15 cellular contexts compared by ENCODE assay signal in the genomic region with DNA sequence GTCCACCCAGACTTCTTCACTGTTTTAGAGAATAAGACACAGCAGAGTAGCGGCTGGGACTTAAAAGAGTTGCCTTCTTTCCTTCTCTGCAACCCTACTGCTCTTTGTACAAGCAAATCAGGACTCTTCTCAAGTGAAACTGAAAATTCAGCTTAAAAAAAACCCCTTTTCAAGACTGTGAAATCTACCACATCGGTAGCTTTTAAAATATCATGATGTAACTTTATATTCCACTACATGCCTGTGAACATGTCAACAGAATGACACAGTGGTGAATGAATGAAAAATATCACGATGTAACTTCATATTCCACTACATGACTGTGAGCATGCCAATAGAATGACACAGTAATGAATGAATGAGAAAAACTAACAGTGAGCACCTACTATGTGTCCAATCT. TPM values are rescaled to one million over a fixed set of nuclear protein-coding genes. Genes with fewer than 3 reads are reported as not detected.
DNase-seq lines count a peak whose midpoint lies in the region; ATAC-seq, FAIRE-seq and TF ChIP-seq lines count a peak whose summit lies in the region.
"Had no signal": no experiment of that assay in that cellular context is flagged by ENCODE, and none has a peak within 500 bp of the region (broad histone marks: within the 10 kb centered on the region; RNA-seq: fewer than 3 reads in every experiment).

No MANE protein-coding gene starts in this region.

- CTCF ChIA-PET in HEK293 (lab: Yijun Ruan, JAX) = interaction anchor here (0.8 kb wide), 1 partner anchor 13 kb away, joined by 3 read pairs; no protein-coding TSS in a partner anchor

- H3K4me3 ChIP-seq in HEK293 (ENCODE audit: low read depth, low read length) = no peak overlapping the region
- H3K4me3 ChIP-seq in astrocyte (ENCODE audit: insufficient read depth, low read depth, low read length) = no peak overlapping the region
- H3K4me3 ChIP-seq in rectal smooth muscle tissue (ENCODE audit: low read length) = no peak overlapping the region
- H3K4me3 ChIP-seq: adrenal gland, ovary had no signal

- H3K4me1 Mint-ChIP-seq in astrocyte (ENCODE audit: low read depth, unreplicated experiment) = peaks cover 19% of the 10 kb centered on the region
- H3K4me1 Mint-ChIP-seq: CD4-positive, alpha-beta memory T cell had no signal

- H3K9me3 Mint-ChIP-seq in astrocyte (ENCODE audit: unreplicated experiment) = no peaks in the 10 kb centered on the region

- H3K36me3 Mint-ChIP-seq in astrocyte (ENCODE audit: low read depth, unreplicated experiment) = peaks cover 1% of the 10 kb centered on the region
- H3K36me3 Mint-ChIP-seq: CD4-positive, alpha-beta memory T cell had no signal

- no peak overlapping the region for H3K27ac ChIP-seq in HEK293 (ENCODE audit: extremely low read depth, low read depth, low read length)
- H3K27ac ChIP-seq in astrocyte (ENCODE audit: low read depth, low read length) = no peak overlapping the region
- peak overlapping the region; percentile 15 for H3K27ac ChIP-seq in rectal smooth muscle tissue (ENCODE audit: low read depth, low read length)
- H3K27ac ChIP-seq: adrenal gland, ovary had no signal

- H3K9ac ChIP-seq in astrocyte (ENCODE audit: low read length) (no peak overlapping the region), rectal smooth muscle tissue (ENCODE audit: low read length) (no peak overlapping the region)

- peaks cover 19% of the 10 kb centered on the region for H4K20me1 ChIP-seq in astrocyte (ENCODE audit: insufficient read depth, low read length)

- peaks cover 7% of the 10 kb centered on the region for H3K4me1 ChIP-seq in HEK293 (ENCODE audit: control insufficient read depth, insufficient read depth, low read length)
- H3K4me1 ChIP-seq in astrocyte (ENCODE audit: insufficient read depth, low read length) = no peaks in the 10 kb centered on the region
- no peaks in the 10 kb centered on the region for H3K4me1 ChIP-seq in rectal smooth muscle tissue (ENCODE audit: control insufficient read depth, insufficient read depth, low read length)
- H3K4me1 ChIP-seq: adrenal gland had no signal

- TF ChIP-seq CTCF in HEK293 (tag by site-specific recombination; IDR thresholded peaks at IDR 0.05) (no peak), astrocyte (IDR thresholded peaks at IDR 0.05; ENCODE audit: insufficient read depth, low read depth, low read length) (no peak)

- POLR2A ChIA-PET in HEK293 (lab: Yijun Ruan, JAX) = no interaction called here

- H3K27me3 ChIP-seq in astrocyte (ENCODE audit: insufficient read depth, low read length) = no peaks in the 10 kb centered on the region
- no peaks in the 10 kb centered on the region for H3K27me3 ChIP-seq in rectal smooth muscle tissue (ENCODE audit: control insufficient read depth, insufficient read depth, low read length)
- H3K27me3 ChIP-seq: adrenal gland, ovary had no signal

- H2AFZ ChIP-seq in astrocyte (ENCODE audit: low read depth, low read length) = no peak overlapping the region

- no peaks in the 10 kb centered on the region for H3K9me3 ChIP-seq in HEK293 (ENCODE audit: control insufficient read depth, insufficient read depth, low read depth, low read length)
- no peaks in the 10 kb centered on the region for H3K9me3 ChIP-seq in astrocyte (ENCODE audit: insufficient read depth, low read depth, low read length)
- H3K9me3 ChIP-seq: adrenal gland, ovary had no signal

- no peaks in the 10 kb centered on the region for H3K27me3 Mint-ChIP-seq in astrocyte (ENCODE audit: low read depth, unreplicated experiment)

- ATAC-seq in GM18502 (IDR thresholded peaks at IDR 0.05; ENCODE audit: poor library complexity, unreplicated experiment) (peak; percentile 76), GM21515 (IDR thresholded peaks at IDR 0.05; ENCODE audit: unreplicated experiment) (no peak), GM21786 (IDR thresholded peaks at IDR 0.05; ENCODE audit: unreplicated experiment) (no peak)
- ATAC-seq: Right ventricle myocardium inferior had no signal

- H3K4me3 Mint-ChIP-seq in astrocyte (ENCODE audit: unreplicated experiment) = no peak overlapping the region
- H3K4me3 Mint-ChIP-seq: CD4-positive, alpha-beta memory T cell; T-helper 1 cell treated with Interleukin-12 subunit alpha and Interleukin-12 subunit beta and Interleukin-4 antibody, amounts not matched to agents 30 μg/mL and 1 μg/mL, for 36 hours had no signal

- H3K36me3 ChIP-seq in HEK293 (ENCODE audit: control insufficient read depth in 2 of 2, insufficient read depth in 1 of 2, low read length in 2 of 2) (no peaks in the 10 kb centered on the region), astrocyte (ENCODE audit: insufficient read depth, low read length) (no peaks in the 10 kb centered on the region), rectal smooth muscle tissue (ENCODE audit: control insufficient read depth, insufficient read depth, low read length) (no peaks in the 10 kb centered on the region)
- H3K36me3 ChIP-seq: adrenal gland, ovary had no signal

- DNase-seq in astrocyte (ENCODE audit: low read depth) = peak; percentile 27
- no peak for DNase-seq in AG20443 (ENCODE audit: low spot score)
- DNase-seq: adrenal gland; CD4-positive, alpha-beta memory T cell; glutamatergic neuron; NCI-H1105; ovary had no signal

- peaks cover 86% of the 10 kb centered on the region for H3K79me2 ChIP-seq in astrocyte (ENCODE audit: insufficient read depth, low read length)

- no peak for FAIRE-seq in astrocyte (lab: Jason Lieb, UNC)
- FAIRE-seq: islet of Langerhans had no signal

- peak overlapping the region; percentile 71 for H3K27ac Mint-ChIP-seq in astrocyte (ENCODE audit: unreplicated experiment)
- H3K27ac Mint-ChIP-seq: CD4-positive, alpha-beta memory T cell; T-helper 1 cell treated with Interleukin-12 subunit alpha and Interleukin-12 subunit beta and Interleukin-4 antibody, amounts not matched to agents 30 μg/mL and 1 μg/mL, for 36 hours had no signal

- no peak overlapping the region for H3K4me2 ChIP-seq in astrocyte (ENCODE audit: low read length)

TF ChIP-seq in HEK293, 187 proteins besides CTCF, POLR2A, EP300 and RAD21:
- no peak for TF ChIP-seq ZNF707 (tag by site-specific recombination; IDR thresholded peaks at IDR 0.05)
- TF ChIP-seq, protein P1, sequence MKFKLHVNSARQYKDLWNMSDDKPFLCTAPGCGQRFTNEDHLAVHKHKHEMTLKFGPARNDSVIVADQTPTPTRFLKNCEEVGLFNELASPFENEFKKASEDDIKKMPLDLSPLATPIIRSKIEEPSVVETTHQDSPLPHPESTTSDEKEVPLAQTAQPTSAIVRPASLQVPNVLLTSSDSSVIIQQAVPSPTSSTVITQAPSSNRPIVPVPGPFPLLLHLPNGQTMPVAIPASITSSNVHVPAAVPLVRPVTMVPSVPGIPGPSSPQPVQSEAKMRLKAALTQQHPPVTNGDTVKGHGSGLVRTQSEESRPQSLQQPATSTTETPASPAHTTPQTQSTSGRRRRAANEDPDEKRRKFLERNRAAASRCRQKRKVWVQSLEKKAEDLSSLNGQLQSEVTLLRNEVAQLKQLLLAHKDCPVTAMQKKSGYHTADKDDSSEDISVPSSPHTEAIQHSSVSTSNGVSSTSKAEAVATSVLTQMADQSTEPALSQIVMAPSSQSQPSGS (tag by site-specific recombination; IDR thresholded peaks at IDR 0.05; ENCODE audit: low read depth) = peak; percentile 17; the same call in 1 of the 2 replicates
TF ChIP-seq in HEK293: peak in this region for 1.

RNA-seq across cellular contexts. Expression of a gene that starts 53.4 kb away (rescaled TPM):
- 105 and 115 TPM in 2 replicates for total RNA-seq in astrocyte
